In the genomic region with DNA sequence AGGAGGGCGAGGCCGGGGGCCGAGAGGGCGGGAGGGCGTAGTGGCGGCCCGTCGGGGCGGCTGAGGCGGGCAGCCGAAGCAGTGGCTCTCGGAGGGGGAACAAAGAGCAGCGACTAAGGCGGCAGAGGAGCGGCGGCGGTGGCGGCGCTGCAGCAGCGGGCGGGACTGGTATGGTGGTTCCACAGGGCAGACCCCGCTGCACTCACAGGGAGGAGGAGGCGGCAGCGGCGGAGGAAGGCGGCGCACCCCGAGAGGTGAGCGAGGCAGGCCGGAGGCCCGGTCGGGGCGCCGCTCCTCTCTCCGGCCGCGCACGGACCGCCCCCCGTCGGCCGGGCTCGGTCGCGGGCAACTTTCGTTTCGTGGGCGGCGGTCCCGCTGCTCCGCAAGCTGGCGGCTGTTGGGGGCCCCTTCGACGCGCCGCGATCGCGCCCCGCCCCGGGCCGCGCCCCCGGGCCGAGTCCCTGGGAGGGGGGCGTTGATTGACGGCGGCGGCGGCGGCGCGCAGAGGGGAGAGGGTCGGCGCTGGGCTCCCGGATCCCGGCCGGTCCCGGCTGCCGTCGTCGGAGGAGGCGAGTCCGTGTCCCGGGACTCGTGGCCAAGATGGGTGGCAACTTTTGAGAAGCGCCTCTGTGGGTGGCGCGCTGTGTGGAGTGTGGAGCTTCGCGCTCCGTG, we compare ENCODE assay signal across 8 cellular contexts. TPM values are rescaled to one million over a fixed set of nuclear protein-coding genes. Genes with fewer than 3 reads are reported as not detected.
DNase-seq lines count a peak whose midpoint lies in the region; ATAC-seq and TF ChIP-seq lines count a peak whose summit lies in the region.

No MANE protein-coding gene starts in this region.

- H3K4me1 Mint-ChIP-seq in stimulated activated naive B cell treated with anti-CD40 and anti-IgM and Interleukin-4, amounts not matched to agents 10 μg/mL and 1 μg/mL and 100 μg/mL, for 72 hours, result peaks cover 16 to 35% of the 10 kb centered on the region in 2 donors

- peaks cover 7 to 10% of the 10 kb centered on the region in 2 donors for H3K36me3 Mint-ChIP-seq in stimulated activated naive B cell treated with anti-CD40 and anti-IgM and Interleukin-4, amounts not matched to agents 10 μg/mL and 1 μg/mL and 100 μg/mL, for 72 hours

- no peaks in the 10 kb centered on the region for H3K27me3 Mint-ChIP-seq in stimulated activated naive B cell treated with anti-CD40 and anti-IgM and Interleukin-4, amounts not matched to agents 10 μg/mL and 1 μg/mL and 100 μg/mL, for 72 hours

- H3K27ac Mint-ChIP-seq in stimulated activated naive B cell treated with anti-CD40 and anti-IgM and Interleukin-4, amounts not matched to agents 10 μg/mL and 1 μg/mL and 100 μg/mL, for 72 hours, result peak overlapping the region; percentile 56

- ATAC-seq in GM21619 (IDR thresholded peaks at IDR 0.05; ENCODE audit: unreplicated experiment), result peak; percentile 31
- peak; percentile 38 for ATAC-seq in esophagus mucosa
- peak; percentile 52 to 55 for ATAC-seq in stimulated activated naive B cell treated with anti-CD40 and anti-IgM and Interleukin-4, amounts not matched to agents 10 μg/mL and 1 μg/mL and 100 μg/mL, for 72 hours (replicated peaks)

- peak overlapping the region; percentile 89 for H3K4me3 ChIP-seq in GM06990 (replicated peaks; ENCODE audit: low read depth, low read length)
- peak overlapping the region; percentile 78 for H3K4me3 ChIP-seq in Jurkat, Clone E6-1 (ENCODE audit: low read length)

- peaks cover 0 to 2% of the 10 kb centered on the region in 2 donors for H3K9me3 Mint-ChIP-seq in stimulated activated naive B cell treated with anti-CD40 and anti-IgM and Interleukin-4, amounts not matched to agents 10 μg/mL and 1 μg/mL and 100 μg/mL, for 72 hours

- DNase-seq in GM06990 (ENCODE audit: extremely low read depth, insufficient read length) (no peak), activated T-cell treated with anti-CD3 and anti-CD28 coated beads for 24 hours (ENCODE audit: low read depth) (peak; percentile 26), myocyte (ENCODE audit: low read depth) (peak; percentile 45), NCI-H1436 treated with DMSO at 0.1 percent for 48 hours (lab: John Stamatoyannopoulos, UW) (no peak)
- no peak for DNase-seq in Jurkat, Clone E6-1 (ENCODE audit: low read depth, low spot score)
- DNase-seq in stimulated activated naive B cell treated with anti-CD40 and anti-IgM and Interleukin-4, amounts not matched to agents 10 μg/mL and 1 μg/mL and 100 μg/mL, for 72 hours, result no peak

- 0 out of 2 replicates have a peak, but pooled peaks cover 2% of the 10 kb centered on the region for H3K36me3 ChIP-seq in GM06990 (ENCODE audit: control insufficient read depth, insufficient read depth, low read length)

- TF ChIP-seq CTCF in GM06990 (IDR thresholded peaks at IDR 0.05; ENCODE audit: insufficient read depth, low read length, poor library complexity, severe bottlenecking), result peak; percentile 4

- H3K27me3 ChIP-seq in GM06990 (replicated peaks; ENCODE audit: control insufficient read depth, insufficient read depth, low read length), result no peaks in the 10 kb centered on the region

- peak overlapping the region; percentile 83 to 91 for H3K4me3 Mint-ChIP-seq in stimulated activated naive B cell treated with anti-CD40 and anti-IgM and Interleukin-4, amounts not matched to agents 10 μg/mL and 1 μg/mL and 100 μg/mL, for 72 hours

RNA-seq across cellular contexts. Expression of gene CNOT6, which starts 0.5 kb away (rescaled TPM):
- polyA plus RNA-seq in Jurkat, Clone E6-1 (2012; ENCODE audit: insufficient read depth, insufficient read length), result 24.6 TPM
- total RNA-seq in esophagus mucosa (22.1 TPM), myocyte (8.0 and 14.5 TPM in 2 replicates)
- polyA plus RNA-seq in myocyte (2012), result 9.3 TPM

Comparison
In these comparisons a context has a peak if more than half of its experiments do, and no peak if none do; other contexts are left out.
1. DNase-seq: peak in activated T-cell treated with anti-CD3 and anti-CD28 coated beads for 24 hours (single experiment) and myocyte (single experiment); none in GM06990 (single experiment), Jurkat, Clone E6-1 (single experiment), stimulated activated naive B cell treated with anti-CD40 and anti-IgM and Interleukin-4, amounts not matched to agents 10 μg/mL and 1 μg/mL and 100 μg/mL, for 72 hours (single experiment) and NCI-H1436 treated with DMSO at 0.1 percent for 48 hours (single experiment).
2. Peak in every context shown above with its lines, with median percentiles within 50 percentile points of each other: ATAC-seq.